ENCODE assay signal across 9 cellular contexts in genomic region chr20:51661609-51662178, GRCh38.
A peak's percentile ranks its signal among the peaks of the same experiment; 100 is the strongest.
DNase-seq lines count a peak whose midpoint lies in the region; ATAC-seq and TF ChIP-seq lines count a peak whose summit lies in the region.
"Had no signal": no experiment of that assay in that cellular context is flagged by ENCODE, and none has a peak within 500 bp of the region (broad histone marks: within the 10 kb centered on the region; RNA-seq: fewer than 3 reads in every experiment).

No MANE protein-coding gene starts in this region.

- no peaks in the 10 kb centered on the region for H3K36me3 ChIP-seq in SJSA1

- H3K27ac ChIP-seq in SJSA1, result no peak overlapping the region

- H3K27me3 Mint-ChIP-seq in chondrocyte (ENCODE audit: low read depth), result no peaks in the 10 kb centered on the region

- no peaks in the 10 kb centered on the region for H3K9me3 ChIP-seq in SJSA1 (replicated peaks)

- no peaks in the 10 kb centered on the region for H3K27me3 ChIP-seq in SJSA1 (replicated peaks)

- H3K36me3 Mint-ChIP-seq in chondrocyte (ENCODE audit: low read depth), result peaks cover 6% of the 10 kb centered on the region

- no peak overlapping the region for H3K4me3 ChIP-seq in SJSA1
- H3K4me3 ChIP-seq: skin epidermis had no signal

- peak; percentile 72 to 81 for DNase-seq in SJSA1 (ENCODE audit: low read depth in 1 of 2, low spot score in 2 of 2)
- peak; percentile 77 for DNase-seq in astrocyte of the hippocampus (ENCODE audit: low read depth, low spot score)
- peak; percentile 35 to 54 (median 41) for DNase-seq in stimulated activated CD4-positive, alpha-beta T cell treated with anti-CD3 and anti-CD28 coated beads, Interleukin-12 subunit alpha, Interleukin-12 subunit beta, amount 100 ng/mL, for 48 hours (ENCODE audit: low read depth in 2 of 3, low spot score in 1 of 3)
- DNase-seq in chondrocyte (ENCODE audit: low spot score), result no peak
- no peak for DNase-seq in NCI-H524 treated with DMSO at 0.1 percent for 48 hours (lab: John Stamatoyannopoulos, UW)
- DNase-seq in NCI-H2227 (lab: John Stamatoyannopoulos, UW; ENCODE audit: unreplicated experiment), result no peak
- DNase-seq in NCI-H748 treated with DMSO at 0.1 percent for 48 hours (lab: John Stamatoyannopoulos, UW), result no peak

- peaks cover 18% of the 10 kb centered on the region for H3K4me1 Mint-ChIP-seq in chondrocyte (ENCODE audit: low read depth)

- no peaks in the 10 kb centered on the region for H3K9me3 Mint-ChIP-seq in chondrocyte (ENCODE audit: low read depth)

- H3K4me3 Mint-ChIP-seq in chondrocyte (ENCODE audit: unreplicated experiment), result no peak overlapping the region

- peaks cover 19% of the 10 kb centered on the region for H3K4me1 ChIP-seq in SJSA1 (replicated peaks)

- peak; percentile 59 for ATAC-seq in GM18870 (IDR thresholded peaks at IDR 0.05; ENCODE audit: unreplicated experiment)

- TF ChIP-seq CTCF in chondrocyte (IDR thresholded peaks at IDR 0.05), result no peak

- H3K27ac Mint-ChIP-seq in chondrocyte (ENCODE audit: unreplicated experiment), result no peak overlapping the region

Comparison
In these comparisons a context has a peak if more than half of its experiments do, and no peak if none do; other contexts are left out.
1. DNase-seq: peak in SJSA1 (2 of 2), astrocyte of the hippocampus (single experiment) and stimulated activated CD4-positive, alpha-beta T cell treated with anti-CD3 and anti-CD28 coated beads, Interleukin-12 subunit alpha, Interleukin-12 subunit beta, amount 100 ng/mL, for 48 hours (3 of 3); none in chondrocyte (single experiment), NCI-H524 treated with DMSO at 0.1 percent for 48 hours (single experiment), NCI-H2227 (single experiment) and NCI-H748 treated with DMSO at 0.1 percent for 48 hours (single experiment).